In genomic region chr10:86646933-86647332, GRCh38 we compare ENCODE assay signal across 24 cellular contexts. TPM values are rescaled to one million over a fixed set of nuclear protein-coding genes. Genes with fewer than 3 reads are reported as not detected.
DNase-seq lines count a peak whose midpoint lies in the region; ATAC-seq and TF ChIP-seq lines count a peak whose summit lies in the region.
"Had no signal": no experiment of that assay in that cellular context is flagged by ENCODE, and none has a peak within 500 bp of the region (broad histone marks: within the 10 kb centered on the region; RNA-seq: fewer than 3 reads in every experiment).

No MANE protein-coding gene starts in this region.

- no peaks in the 10 kb centered on the region for H3K36me3 Mint-ChIP-seq in endodermal cell (ENCODE audit: low read depth)

- H3K4me3 ChIP-seq in right atrium auricular region, result no peak overlapping the region
- no peak overlapping the region for H3K4me3 ChIP-seq in endodermal cell (ENCODE audit: low read length)
- H3K4me3 ChIP-seq in osteoblast (ENCODE audit: insufficient read depth, low read length), result no peak overlapping the region

- intact Hi-C loops in Right ventricle myocardium inferior (cut with DNase I), result no loop called here

- H3K4me2 ChIP-seq in osteoblast (ENCODE audit: insufficient read depth, low read length), result no peak overlapping the region
- H3K4me2 ChIP-seq: KMS-11 had no signal

- H3K27me3 Mint-ChIP-seq in endodermal cell (ENCODE audit: insufficient read depth), result peaks cover under 1% of the 10 kb centered on the region

- H3K27ac ChIP-seq in right atrium auricular region (no peak overlapping the region), endodermal cell (ENCODE audit: low read depth, low read length) (no peak overlapping the region), osteoblast (ENCODE audit: low read depth, low read length) (no peak overlapping the region)
- H3K27ac ChIP-seq: C4-2B, KMS-11 had no signal

- H3K36me3 ChIP-seq in right atrium auricular region, result no peaks in the 10 kb centered on the region
- no peaks in the 10 kb centered on the region for H3K36me3 ChIP-seq in endodermal cell (ENCODE audit: control insufficient read depth, insufficient read depth, low read length)
- H3K36me3 ChIP-seq in osteoblast (ENCODE audit: insufficient read depth, low read length), result no peaks in the 10 kb centered on the region

- H3K9me3 ChIP-seq in right atrium auricular region (no peaks in the 10 kb centered on the region), endodermal cell (ENCODE audit: control insufficient read depth, low read length) (no peaks in the 10 kb centered on the region), osteoblast (ENCODE audit: low read depth, low read length) (no peaks in the 10 kb centered on the region)

- H2AFZ ChIP-seq in osteoblast (ENCODE audit: low read length), result no peak overlapping the region

- H3K9me3 Mint-ChIP-seq in endodermal cell, result peaks cover 8% of the 10 kb centered on the region
- H3K9me3 Mint-ChIP-seq: HFFc6 had no signal

- DNase-seq in right atrium auricular region (ENCODE audit: low spot score), result peak; percentile 23
- no peak for DNase-seq in Right ventricle myocardium inferior (ENCODE audit: missing footprints)
- DNase-seq in endodermal cell, result peak; percentile 39
- peak; percentile 77 for DNase-seq in osteoblast (ENCODE audit: insufficient read length, low spot score, missing footprints)
- no peak for DNase-seq in iPS-NIHi11 (ENCODE audit: low spot score)
- DNase-seq in DMS 273 treated with DMSO at 0.1 percent for 48 hours (lab: John Stamatoyannopoulos, UW), result no peak
- DNase-seq: DMS53; EL; GF-D8; HFFc6; IMR-90; NCI-H1105; NCI-H146; NCI-H2029 treated with DMSO at 0.1 percent for 48 hours; NCI-H2171; NCI-H345; NCI-H524; NCI-H774; NK-92 treated with Interleukin-12 subunit alpha and Interleukin-12 subunit beta, amount 100 ng/mL, for 24 hours; SHP77 had no signal

- no peak overlapping the region for H3K27ac Mint-ChIP-seq in endodermal cell
- H3K27ac Mint-ChIP-seq: CD8-positive, alpha-beta memory T cell had no signal

- H3K79me2 ChIP-seq in osteoblast (ENCODE audit: insufficient read depth, low read length), result no peaks in the 10 kb centered on the region

- no peak overlapping the region for H3K9ac ChIP-seq in endodermal cell (ENCODE audit: extremely low read depth, low read length, poor library complexity, severe bottlenecking)
- H3K9ac ChIP-seq: KMS-11 had no signal

- ATAC-seq in Right ventricle myocardium inferior, result no peak
- ATAC-seq in GM18907 (IDR thresholded peaks at IDR 0.05; ENCODE audit: unreplicated experiment), result no peak

- H3K4me1 ChIP-seq in right atrium auricular region (peaks cover 0 to 42% of the 10 kb centered on the region in 2 donors), endodermal cell (ENCODE audit: control insufficient read depth, insufficient read depth, low read length) (no peaks in the 10 kb centered on the region), osteoblast (ENCODE audit: insufficient read depth, low read length) (peaks cover 27% of the 10 kb centered on the region)

- no peaks in the 10 kb centered on the region for H4K20me1 ChIP-seq in osteoblast (ENCODE audit: insufficient read depth, low read length)

- no peak for TF ChIP-seq CTCF in right atrium auricular region (IDR thresholded peaks at IDR 0.05)
- TF ChIP-seq CTCF in endodermal cell (conservative IDR thresholded peaks at IDR 0.05), result no peak
- TF ChIP-seq CTCF in osteoblast (IDR thresholded peaks at IDR 0.05; ENCODE audit: extremely low read depth, low read depth, low read length), result no peak

- H3K27me3 ChIP-seq in right atrium auricular region, result no peaks in the 10 kb centered on the region
- no peaks in the 10 kb centered on the region for H3K27me3 ChIP-seq in endodermal cell (ENCODE audit: control insufficient read depth, insufficient read depth, low read length, poor library complexity, severe bottlenecking)
- H3K27me3 ChIP-seq in osteoblast (ENCODE audit: insufficient read depth, low read length), result no peaks in the 10 kb centered on the region

- H3K4me3 Mint-ChIP-seq in endodermal cell, result no peak overlapping the region
- H3K4me3 Mint-ChIP-seq: CD8-positive, alpha-beta memory T cell had no signal

- 93 to 100% methylated on average over 4 to 6 of the region's 6 CpGs for WGBS in endodermal cell (ENCODE audit: insufficient coverage in 1 of 2, insufficient read length in 1 of 2), 2 experiments

- H3K4me1 Mint-ChIP-seq in endodermal cell, result peaks cover under 1% of the 10 kb centered on the region

RNA-seq across cellular contexts. Expression of gene OPN4, which starts 7.4 kb away (rescaled TPM):
- total RNA-seq in right atrium auricular region (under 1 TPM; 0.19 to 0.31 TPM), Right ventricle myocardium inferior (0.41 TPM), endodermal cell (not detected), osteoblast (not detected in 2 replicates)
- polyA plus RNA-seq in endodermal cell (2013, experiment 1 of 2), result not detected
- polyA plus RNA-seq in endodermal cell (2013, experiment 2 of 2), result not detected
- total RNA-seq: CD8-positive, alpha-beta memory T cell; HFFc6; IMR-90 had no signal
- polyA plus RNA-seq: CD8-positive, alpha-beta memory T cell had no signal

RNA-seq across cellular contexts. Expression of gene LDB3, which starts 21.4 kb away (rescaled TPM):
- total RNA-seq in right atrium auricular region, result 100 to 1,000 TPM; 448 to 908 TPM
- 1,478 TPM for total RNA-seq in Right ventricle myocardium inferior
- under 1 TPM; 0.11 to 0.35 TPM for total RNA-seq in endodermal cell
- polyA plus RNA-seq in endodermal cell (2013, experiment 1 of 2), result 1.00 TPM
- polyA plus RNA-seq in endodermal cell (2013, experiment 2 of 2), result 1.3 TPM
- under 0.01 TPM in 2 replicates for total RNA-seq in osteoblast
- polyA plus RNA-seq: CD8-positive, alpha-beta memory T cell had no signal

Comparison
In these comparisons a context has a peak if more than half of its experiments do, and no peak if none do; other contexts are left out.
1. DNase-seq: peak in right atrium auricular region (single experiment), endodermal cell (single experiment) and osteoblast (single experiment); none in Right ventricle myocardium inferior (single experiment), iPS-NIHi11 (single experiment) and DMS 273 treated with DMSO at 0.1 percent for 48 hours (single experiment).
2. RNA of gene LDB3, which starts 21.4 kb away (total RNA-seq): 1,478 TPM in Right ventricle myocardium inferior (single experiment) and 448 to 908 TPM in right atrium auricular region; 0.11 to 0.35 TPM in endodermal cell and under 0.01 TPM in osteoblast; every median in the first group is over 100 times any median in the second.